ENCODE assay signal across 10 cellular contexts in genomic region chr10:93437946-93438795, GRCh38. TPM values are rescaled to one million over a fixed set of nuclear protein-coding genes. Genes with fewer than 3 reads are reported as not detected.
A peak's percentile ranks its signal among the peaks of the same experiment; 100 is the strongest.
DNase-seq lines count a peak whose midpoint lies in the region; ATAC-seq and TF ChIP-seq lines count a peak whose summit lies in the region.
"Had no signal": no experiment of that assay in that cellular context is flagged by ENCODE, and none has a peak within 500 bp of the region (broad histone marks: within the 10 kb centered on the region; RNA-seq: fewer than 3 reads in every experiment).

No MANE protein-coding gene starts in this region.

- no peaks in the 10 kb centered on the region for H3K27me3 ChIP-seq in HUES48 (ENCODE audit: control insufficient read depth, insufficient read depth, low read length)
- no peaks in the 10 kb centered on the region for H3K27me3 ChIP-seq in right lobe of liver
- H3K27me3 ChIP-seq in thoracic aorta (replicated peaks; ENCODE audit: insufficient read depth): no peaks in the 10 kb centered on the region
- H3K27me3 ChIP-seq: neutrophil had no signal

- TF ChIP-seq CTCF in right lobe of liver (IDR thresholded peaks at IDR 0.05) (no peak), thoracic aorta (IDR thresholded peaks at IDR 0.05) (no peak)

- no peaks in the 10 kb centered on the region for H3K9me3 ChIP-seq in HUES48 (ENCODE audit: control insufficient read depth, insufficient read depth, low read length)
- H3K9me3 ChIP-seq in right lobe of liver: no peaks in the 10 kb centered on the region
- H3K9me3 ChIP-seq in thoracic aorta: no peaks in the 10 kb centered on the region
- H3K9me3 ChIP-seq: neutrophil had no signal

- H3K9ac ChIP-seq in HUES48 (ENCODE audit: low read depth, low read length): peak overlapping the region; percentile 55

- intact Hi-C loops in right lobe of liver (cut with DNase I): no loop called here

- H3K4me1 ChIP-seq in HUES48 (ENCODE audit: control insufficient read depth, insufficient read depth, low read length): peaks cover 61% of the 10 kb centered on the region
- H3K4me1 ChIP-seq in right lobe of liver: peaks cover 0 to 3% (median 0%) of the 10 kb centered on the region in 4 donors
- H3K4me1 ChIP-seq in thoracic aorta (ENCODE audit: control insufficient read depth in 1 of 2, low read depth in 2 of 2): peaks cover 64 to 92% of the 10 kb centered on the region in 2 donors

- no peak for DNase-seq in right lobe of liver
- DNase-seq in thoracic aorta (ENCODE audit: low spot score): no peak
- DNase-seq in effector CD4-positive, alpha-beta T cell: no peak
- no peak for DNase-seq in HuH-7.5 (ENCODE audit: low spot score)
- DNase-seq in globus pallidus (ENCODE audit: low spot score): no peak
- DNase-seq: activated effector memory CD4-positive, alpha-beta T cell treated with Interleukin-2 at 50 U/mL for 16 hours had no signal

- H3K36me3 ChIP-seq in HUES48 (ENCODE audit: control insufficient read depth, insufficient read depth, low read length): no peaks in the 10 kb centered on the region
- no peaks in the 10 kb centered on the region for H3K36me3 ChIP-seq in right lobe of liver
- no peaks in the 10 kb centered on the region for H3K36me3 ChIP-seq in thoracic aorta
- H3K36me3 ChIP-seq: neutrophil had no signal

- peak overlapping the region; percentile 24 for H3K4me3 ChIP-seq in HUES48 (ENCODE audit: low read depth, low read length)
- H3K4me3 ChIP-seq in right lobe of liver: no peak overlapping the region
- H3K4me3 ChIP-seq in thoracic aorta: peak overlapping the region; percentile 55

- ATAC-seq in right lobe of liver: no peak
- ATAC-seq in thoracic aorta (ENCODE audit: insufficient number of reproducible peaks, low FRiP score, low read depth): no peak
- ATAC-seq in HG03571 (IDR thresholded peaks at IDR 0.05; ENCODE audit: unreplicated experiment): no peak

- whole genome bisulfite sequencing in right lobe of liver (ENCODE audit: insufficient coverage, low coverage, low lambda C conversion rate, missing lambda C conversion rate): 55% methylated on average over 19 of the region's 25 CpGs

- H3K27ac ChIP-seq in HUES48 (ENCODE audit: low read depth, low read length) (peak overlapping the region; percentile 97), cingulate gyrus (ENCODE audit: low read depth, low read length) (peak overlapping the region; percentile 93), right lobe of liver (peak overlapping the region; percentile 62 to 87 (median 65)), thoracic aorta (peak overlapping the region; percentile 97 to 100)
- H3K27ac ChIP-seq: neutrophil had no signal

- no peak for TF ChIP-seq POLR2A in right lobe of liver (IDR thresholded peaks at IDR 0.05)

RNA-seq across cellular contexts. Expression of gene MYOF, which starts 44.0 kb away (rescaled TPM):
- total RNA-seq in right lobe of liver (10 to 100 TPM in 1 of 6 experiments, 1 to 10 TPM in 5; 1.9 to 14.6 (median 3.2) TPM), thoracic aorta (100 to 1,000 TPM; 132 to 138 TPM)

RNA-seq across cellular contexts. Expression of gene CEP55, which starts 58.2 kb away (rescaled TPM):
- total RNA-seq in right lobe of liver: under 1 TPM in 5 of 6 experiments, not detected in 1; 0.16 to 0.56 (median 0.43) TPM
- total RNA-seq in thoracic aorta: 1 to 10 TPM in 1 of 2 donors, not detected in 1; 5.1 TPM

Comparison
In these comparisons a context has a peak if more than half of its experiments do, and no peak if none do; other contexts are left out.
1. H3K4me3 ChIP-seq: peak in HUES48 (single experiment) and thoracic aorta (single experiment); none in right lobe of liver (0 of 3).
2. RNA of gene MYOF, which starts 44.0 kb away (total RNA-seq): 132 to 138 TPM in thoracic aorta; 1.9 to 14.6 TPM in right lobe of liver; every median in the first group is over 4 times any median in the second.
3. Peak in every context shown above with its lines, with median percentiles within 50 percentile points of each other: H3K27ac ChIP-seq.